Comparison of ENCODE assay signal across 21 cellular contexts in the genomic region with DNA sequence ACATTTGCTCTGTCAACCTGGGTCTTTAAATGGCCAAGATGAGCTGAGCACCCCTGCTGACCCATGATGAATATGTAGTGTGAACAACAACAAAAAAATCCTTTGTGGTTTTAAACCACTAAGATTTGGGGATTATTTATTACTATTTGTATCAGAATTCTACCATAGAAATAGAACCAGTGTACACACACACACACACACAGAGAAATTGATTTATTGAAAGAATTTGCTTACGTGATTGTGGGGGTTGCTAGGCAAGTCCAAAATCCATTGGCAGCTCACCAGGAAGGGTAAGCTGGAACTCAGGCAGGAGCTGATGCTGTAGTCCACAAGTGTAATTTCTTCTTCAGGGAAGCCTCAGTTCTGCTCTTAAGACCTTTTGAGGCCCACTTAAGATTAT.
DNase-seq lines count a peak whose midpoint lies in the region; FAIRE-seq and TF ChIP-seq lines count a peak whose summit lies in the region.
"Had no signal": no experiment of that assay in that cellular context is flagged by ENCODE, and none has a peak within 500 bp of the region (broad histone marks: within the 10 kb centered on the region; RNA-seq: fewer than 3 reads in every experiment).

No MANE protein-coding gene starts in this region.

- DNase-seq in HCEC 1CT (peak; percentile 56), astrocyte (ENCODE audit: low read depth) (peak; percentile 19), fibroblast of mammary gland (ENCODE audit: low read depth) (peak; percentile 83), H4 (ENCODE audit: low spot score) (no peak), GM10248 (ENCODE audit: extremely low spot score) (no peak), WERI-Rb-1 (no peak), OCI-LY7 (ENCODE audit: low spot score) (no peak)
- DNase-seq: ACHN; AML-193; C1 segment of cervical spinal cord; CD8-positive, alpha-beta T cell; DND-41; GOT3; NCI-H1048; NCI-H1417 treated with DMSO at 0.1 percent for 48 hours; NCI-H187; NCI-H526; PC-3; SHP77 had no signal

- H3K27me3 ChIP-seq in astrocyte (ENCODE audit: insufficient read depth, low read length) (no peaks in the 10 kb centered on the region), WERI-Rb-1 (ENCODE audit: insufficient read depth, low read depth, severe bottlenecking) (no peaks in the 10 kb centered on the region)

- H3K9ac ChIP-seq in astrocyte (ENCODE audit: low read length): no peak overlapping the region

- H3K27ac Mint-ChIP-seq in astrocyte (ENCODE audit: unreplicated experiment): no peak overlapping the region
- H3K27ac Mint-ChIP-seq: CD8-positive, alpha-beta T cell; IgD-negative memory B cell had no signal

- H3K36me3 ChIP-seq in astrocyte (ENCODE audit: insufficient read depth, low read length) (no peaks in the 10 kb centered on the region), WERI-Rb-1 (no peaks in the 10 kb centered on the region), OCI-LY7 (ENCODE audit: insufficient read depth, low read length) (no peaks in the 10 kb centered on the region)

- no peaks in the 10 kb centered on the region for H3K9me3 Mint-ChIP-seq in astrocyte (ENCODE audit: unreplicated experiment)
- H3K9me3 Mint-ChIP-seq: IgD-negative memory B cell had no signal

- no peaks in the 10 kb centered on the region for H3K9me2 ChIP-seq in OCI-LY7 (ENCODE audit: insufficient read depth, low read length)

- H3K27ac ChIP-seq in astrocyte (ENCODE audit: low read depth, low read length) (no peak overlapping the region), WERI-Rb-1 (no peak overlapping the region), OCI-LY7 (ENCODE audit: low read depth, low read length, poor library complexity, severe bottlenecking) (no peak overlapping the region)

- no peak for FAIRE-seq in astrocyte (lab: Jason Lieb, UNC)
- FAIRE-seq: GM12892 had no signal

- intact Hi-C loops in OCI-LY7 (cut with micrococcal nuclease; ENCODE audit: unreplicated experiment): no loop called here

- H3K79me2 ChIP-seq in astrocyte (ENCODE audit: insufficient read depth, low read length) (no peaks in the 10 kb centered on the region), OCI-LY7 (ENCODE audit: insufficient read depth, low read depth, low read length) (no peaks in the 10 kb centered on the region)

- no peak for TF ChIP-seq CTCF in astrocyte (IDR thresholded peaks at IDR 0.05; ENCODE audit: insufficient read depth, low read depth, low read length)
- TF ChIP-seq CTCF in fibroblast of mammary gland (conservative IDR thresholded peaks at IDR 0.05; ENCODE audit: control insufficient read depth, insufficient read depth, low read depth, low read length): no peak
- TF ChIP-seq CTCF in GM10248 (IDR thresholded peaks at IDR 0.05; ENCODE audit: control extremely low read depth, extremely low read depth, low read depth, missing control alignments): no peak
- TF ChIP-seq CTCF in WERI-Rb-1 (IDR thresholded peaks at IDR 0.05; ENCODE audit: low read depth, low read length): no peak
- TF ChIP-seq CTCF in OCI-LY7 (conservative IDR thresholded peaks at IDR 0.05; ENCODE audit: low read length): no peak

- H3K4me3 Mint-ChIP-seq in astrocyte (ENCODE audit: unreplicated experiment): no peak overlapping the region
- H3K4me3 Mint-ChIP-seq: CD8-positive, alpha-beta T cell had no signal

- no peaks in the 10 kb centered on the region for H3K9me3 ChIP-seq in astrocyte (ENCODE audit: insufficient read depth, low read depth, low read length)
- no peaks in the 10 kb centered on the region for H3K9me3 ChIP-seq in WERI-Rb-1 (ENCODE audit: severe bottlenecking)
- H3K9me3 ChIP-seq in OCI-LY7 (ENCODE audit: low read length): no peaks in the 10 kb centered on the region

- no peaks in the 10 kb centered on the region for H3K4me1 Mint-ChIP-seq in astrocyte (ENCODE audit: low read depth, unreplicated experiment)

- H3K36me3 Mint-ChIP-seq in astrocyte (ENCODE audit: low read depth, unreplicated experiment): no peaks in the 10 kb centered on the region
- H3K36me3 Mint-ChIP-seq: CD8-positive, alpha-beta T cell; IgD-negative memory B cell had no signal

- CTCF ChIA-PET in GM10248 (lab: Yijun Ruan, JAX) (no interaction called here), OCI-LY7 (lab: Charles Lee; ENCODE audit: unreplicated experiment) (no interaction called here)

- H2AFZ ChIP-seq in astrocyte (ENCODE audit: low read depth, low read length) (no peak overlapping the region), OCI-LY7 (ENCODE audit: low read length) (no peak overlapping the region)

- no peak overlapping the region for H3K4me2 ChIP-seq in astrocyte (ENCODE audit: low read length)
- H3K4me2 ChIP-seq in OCI-LY7 (ENCODE audit: low read length): no peak overlapping the region

- POLR2A ChIA-PET in GM10248 (lab: Yijun Ruan, JAX): no interaction called here
- POLR2A ChIA-PET in OCI-LY7 (lab: Charles Lee): no interaction called here

- no peaks in the 10 kb centered on the region for H4K20me1 ChIP-seq in astrocyte (ENCODE audit: insufficient read depth, low read length)
- H4K20me1 ChIP-seq in OCI-LY7 (ENCODE audit: insufficient read depth, low read length): no peaks in the 10 kb centered on the region

- H3K4me3 ChIP-seq in astrocyte (ENCODE audit: insufficient read depth, low read depth, low read length) (no peak overlapping the region), fibroblast of mammary gland (ENCODE audit: control insufficient read depth, low read depth, low read length) (no peak overlapping the region), WERI-Rb-1 (ENCODE audit: low read depth, low read length) (no peak overlapping the region), OCI-LY7 (ENCODE audit: low read depth, low read length, poor library complexity, severe bottlenecking) (no peak overlapping the region)

- BruUV-seq in OCI-LY7 (replicated peaks; lab: Mats Ljungman, UMichigan): no TSS peak

- H3K4me1 ChIP-seq in astrocyte (ENCODE audit: insufficient read depth, low read length) (no peaks in the 10 kb centered on the region), OCI-LY7 (ENCODE audit: insufficient read depth, low read length, poor library complexity, severe bottlenecking) (no peaks in the 10 kb centered on the region)

- H3K27me3 Mint-ChIP-seq in astrocyte (ENCODE audit: low read depth, unreplicated experiment): no peaks in the 10 kb centered on the region
- H3K27me3 Mint-ChIP-seq: IgD-negative memory B cell had no signal

Comparison
In these comparisons a context has a peak if more than half of its experiments do, and no peak if none do; other contexts are left out.
1. DNase-seq: peak in HCEC 1CT (single experiment), astrocyte (single experiment) and fibroblast of mammary gland (single experiment); none in H4 (single experiment), GM10248 (single experiment), WERI-Rb-1 (single experiment) and OCI-LY7 (single experiment).